Comparison of ENCODE assay signal across 14 cellular contexts in the genomic region with DNA sequence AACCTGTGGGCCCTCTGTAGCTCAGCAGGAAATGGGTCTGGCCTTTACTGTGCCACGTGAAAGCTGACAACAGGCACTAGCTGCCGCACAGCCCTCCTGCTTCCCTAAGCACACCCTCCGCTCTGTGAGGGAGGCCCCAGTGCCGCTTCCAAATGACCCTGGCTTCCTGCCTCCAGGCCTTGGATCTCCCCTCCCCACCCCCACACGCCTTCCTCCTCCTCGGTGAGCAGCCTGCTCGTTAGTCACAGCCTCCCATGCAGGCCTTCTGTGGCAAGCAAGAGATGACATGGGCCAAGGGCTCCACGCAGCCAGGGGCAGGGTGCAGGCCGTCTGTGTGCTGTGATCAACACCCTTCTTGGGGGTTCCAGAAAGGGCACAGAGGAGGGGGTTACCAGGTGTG. TPM values are rescaled to one million over a fixed set of nuclear protein-coding genes. Genes with fewer than 3 reads are reported as not detected.
DNase-seq lines count a peak whose midpoint lies in the region; ATAC-seq and TF ChIP-seq lines count a peak whose summit lies in the region.
"Had no signal": no experiment of that assay in that cellular context is flagged by ENCODE, and none has a peak within 500 bp of the region (broad histone marks: within the 10 kb centered on the region; RNA-seq: fewer than 3 reads in every experiment).

No MANE protein-coding gene starts in this region.

- no peak overlapping the region for H4K8ac ChIP-seq in mesendoderm (ENCODE audit: low read depth, low read length)

- no peak overlapping the region for H3K4ac ChIP-seq in mesendoderm (ENCODE audit: low read depth, low read length)

- no peak overlapping the region for H2BK5ac ChIP-seq in mesendoderm (ENCODE audit: low read length)

- H3K23ac ChIP-seq in mesendoderm (ENCODE audit: low read length): no peak overlapping the region

- no peak overlapping the region for H2BK120ac ChIP-seq in mesendoderm (ENCODE audit: low read depth, low read length)

- no peak overlapping the region for H3K4me2 ChIP-seq in mesendoderm (ENCODE audit: low read length)

- H3K79me1 ChIP-seq in mesendoderm (ENCODE audit: low read length): no peaks in the 10 kb centered on the region

- H3K9me3 ChIP-seq in HAP-1 (no peaks in the 10 kb centered on the region), lower lobe of right lung (no peaks in the 10 kb centered on the region)

- in situ Hi-C loops in brain microvascular endothelial cell (cut with HindIII; ENCODE audit: low pct_ligation_motif_present, low sequenced_read_pairs) (no loop called here), HAP-1 (cut with MboI; ENCODE audit: low sequenced_read_pairs) (no loop called here)

- H2BK15ac ChIP-seq in mesendoderm (replicated peaks; ENCODE audit: low read depth): no peak overlapping the region

- H3K4me3 ChIP-seq in brain microvascular endothelial cell (ENCODE audit: low read depth, low read length) (no peak overlapping the region), mesendoderm (ENCODE audit: low read length) (no peak overlapping the region), HAP-1 (no peak overlapping the region), lower lobe of right lung (no peak overlapping the region)
- H3K4me3 ChIP-seq: lung had no signal

- peak; percentile 78 for DNase-seq in DMS 273 (lab: John Stamatoyannopoulos, UW; ENCODE audit: unreplicated experiment)
- DNase-seq in HT1080 (ENCODE audit: low read depth): peak; percentile 81
- peak; percentile 53 for DNase-seq in brain microvascular endothelial cell
- peak; percentile 62 for DNase-seq in mesendoderm
- no peak for DNase-seq in HAP-1 (ENCODE audit: low spot score in 2 of 2)
- no peak for DNase-seq in lower lobe of right lung
- no peak for DNase-seq in AG08396 (ENCODE audit: low spot score)
- no peak for DNase-seq in activated CD8-positive, alpha-beta memory T cell treated with anti-CD3 and anti-CD28 coated beads, Interleukin-2, amount 50 U/mL, for 4 hours
- DNase-seq: CD8-positive, alpha-beta memory T cell; NCI-H524 treated with DMSO at 0.1 percent for 48 hours; retina; T-helper 17 cell had no signal

- H3K79me2 ChIP-seq in mesendoderm (ENCODE audit: control insufficient read depth, insufficient read depth, low read length): no peaks in the 10 kb centered on the region

- H2AK5ac ChIP-seq in mesendoderm (ENCODE audit: low read length): no peak overlapping the region

- ATAC-seq in lower lobe of right lung: no peak
- ATAC-seq: esophagus mucosa, T-helper 17 cell had no signal

- H3K18ac ChIP-seq in mesendoderm (ENCODE audit: low read length): no peak overlapping the region

- intact Hi-C loops in lower lobe of right lung (cut with DNase I): no loop called here

- H3K4me1 ChIP-seq in mesendoderm (ENCODE audit: control insufficient read depth, low read depth, low read length) (peaks cover 2% of the 10 kb centered on the region), HAP-1 (no peaks in the 10 kb centered on the region), lower lobe of right lung (no peaks in the 10 kb centered on the region)

- H3K27me3 ChIP-seq in brain microvascular endothelial cell (replicated peaks) (no peaks in the 10 kb centered on the region), mesendoderm (ENCODE audit: insufficient read depth, low read length, poor library complexity) (no peaks in the 10 kb centered on the region), HAP-1 (ENCODE audit: low read depth) (no peaks in the 10 kb centered on the region), lower lobe of right lung (ENCODE audit: low read depth) (no peaks in the 10 kb centered on the region)

- no peak for TF ChIP-seq CTCF in brain microvascular endothelial cell (IDR thresholded peaks at IDR 0.05; ENCODE audit: low read depth, low read length, missing control alignments)
- no peak for TF ChIP-seq CTCF in lower lobe of right lung (IDR thresholded peaks at IDR 0.05)

- peaks cover 18% of the 10 kb centered on the region for H3K36me3 ChIP-seq in brain microvascular endothelial cell (replicated peaks)
- H3K36me3 ChIP-seq in mesendoderm (ENCODE audit: control insufficient read depth, insufficient read depth, low read length): peaks cover 2% of the 10 kb centered on the region
- peaks cover 30% of the 10 kb centered on the region for H3K36me3 ChIP-seq in HAP-1 (replicated peaks)
- H3K36me3 ChIP-seq in lower lobe of right lung: peaks cover 95% of the 10 kb centered on the region

- no CpG with 5 or more reads among the region's 9 CpGs for WGBS in mesendoderm (ENCODE audit: extremely low coverage, insufficient coverage, low lambda C conversion rate)

- H3K56ac ChIP-seq in mesendoderm (ENCODE audit: low read length): peak overlapping the region; percentile 60

- H3K27ac ChIP-seq in brain microvascular endothelial cell (no peak overlapping the region), mesendoderm (ENCODE audit: low read depth, low read length) (no peak overlapping the region), lower lobe of right lung (no peak overlapping the region)

- no peak overlapping the region for H4K5ac ChIP-seq in mesendoderm (ENCODE audit: low read length)

- no peak overlapping the region for H3K9ac ChIP-seq in mesendoderm (ENCODE audit: low read length)

RNA-seq across cellular contexts. Expression of gene RASL10A, which starts 15.3 kb away (rescaled TPM):
- total RNA-seq in HT1080 (2014; rRNA removed; shearing (Covaris generic)): 1.5 and 3.6 TPM in 2 replicates
- polyA plus RNA-seq in HT1080 (2015; cell fraction: cytosol; rRNA removed): 0.34 TPM in 1 of 2 replicates, not detected in the other
- polyA plus RNA-seq in HT1080 (2015; cell fraction: nucleus; rRNA removed): 2.2 and 3.7 TPM in 2 replicates
- 1.3 TPM for polyA plus RNA-seq in mesendoderm (2013, experiment 1 of 2)
- 1.5 TPM for polyA plus RNA-seq in mesendoderm (2013, experiment 2 of 2)
- 0.83 TPM for total RNA-seq in lower lobe of right lung
- total RNA-seq: CD8-positive, alpha-beta memory T cell had no signal
- polyA plus RNA-seq: CD8-positive, alpha-beta memory T cell had no signal

RNA-seq across cellular contexts. Expression of gene GAS2L1, which starts 24.3 kb away (rescaled TPM):
- total RNA-seq in HT1080 (2014; rRNA removed; shearing (Covaris generic)): 52.7 and 57.5 TPM in 2 replicates
- 63.9 and 80.1 TPM in 2 replicates for polyA plus RNA-seq in HT1080 (2015; cell fraction: cytosol; rRNA removed)
- polyA plus RNA-seq in HT1080 (2015; cell fraction: nucleus; rRNA removed): 72.7 and 81.9 TPM in 2 replicates
- 12.6 TPM for polyA plus RNA-seq in mesendoderm (2013, experiment 1 of 2)
- polyA plus RNA-seq in mesendoderm (2013, experiment 2 of 2): 12.0 TPM
- total RNA-seq in lower lobe of right lung: 29.9 TPM

RNA-seq across cellular contexts. Expression of gene AP1B1, which starts 57.6 kb away (rescaled TPM):
- 88.1 and 116 TPM in 2 replicates for total RNA-seq in HT1080 (2014; rRNA removed; shearing (Covaris generic))
- polyA plus RNA-seq in HT1080 (2015; cell fraction: cytosol; rRNA removed): 55.8 and 58.0 TPM in 2 replicates
- 80.6 and 81.4 TPM in 2 replicates for polyA plus RNA-seq in HT1080 (2015; cell fraction: nucleus; rRNA removed)
- 39.0 TPM for polyA plus RNA-seq in mesendoderm (2013, experiment 1 of 2)
- 39.3 TPM for polyA plus RNA-seq in mesendoderm (2013, experiment 2 of 2)
- total RNA-seq in lower lobe of right lung: 70.3 TPM

Comparison
In these comparisons a context has a peak if more than half of its experiments do, and no peak if none do; other contexts are left out.
1. DNase-seq: peak in DMS 273 (single experiment), HT1080 (single experiment), brain microvascular endothelial cell (single experiment) and mesendoderm (single experiment); none in HAP-1 (0 of 2), lower lobe of right lung (single experiment), AG08396 (single experiment) and activated CD8-positive, alpha-beta memory T cell treated with anti-CD3 and anti-CD28 coated beads, Interleukin-2, amount 50 U/mL, for 4 hours (single experiment).